In genomic region chr1:179141592-179142244, GRCh38 we compare ENCODE assay signal across 8 cellular contexts. TPM values are rescaled to one million over a fixed set of nuclear protein-coding genes. Genes with fewer than 3 reads are reported as not detected.
DNase-seq lines count a peak whose midpoint lies in the region.

No MANE protein-coding gene starts in this region.

- H3K27ac ChIP-seq in BLaER1 (peak overlapping the region; percentile 33; the same call in 1 of the 2 replicates), Karpas-422 (ENCODE audit: low read length) (peak overlapping the region; percentile 51; the same call in 1 of the 2 replicates), angular gyrus (ENCODE audit: low read depth, low read length) (peak overlapping the region; percentile 26), mesodermal cell (ENCODE audit: low read depth, low read length, severe bottlenecking) (peak overlapping the region; percentile 82)

- H3K36me3 ChIP-seq in BLaER1 (peaks cover 21% of the 10 kb centered on the region), Karpas-422 (ENCODE audit: insufficient read depth, low read length) (no peaks in the 10 kb centered on the region), mesodermal cell (ENCODE audit: control insufficient read depth, insufficient read depth, low read length) (peaks cover 34% of the 10 kb centered on the region)

- H3K9me3 ChIP-seq in BLaER1: peaks cover 9% of the 10 kb centered on the region
- no peaks in the 10 kb centered on the region for H3K9me3 ChIP-seq in Karpas-422 (ENCODE audit: low read length)
- H3K9me3 ChIP-seq in mesodermal cell (ENCODE audit: control insufficient read depth, low read length): peaks cover 7% of the 10 kb centered on the region

- 27 to 71% methylated on average over 2 of the region's 4 CpGs for WGBS in mesodermal cell (ENCODE audit: insufficient coverage in 2 of 2), 2 experiments

- DNase-seq in Karpas-422 (peak; percentile 38), NCI-H526 (lab: John Stamatoyannopoulos, UW) (no peak), KG1 (lab: John Stamatoyannopoulos, UW) (no peak), NCI-H748 (lab: John Stamatoyannopoulos, UW; ENCODE audit: unreplicated experiment) (no peak)
- no peak for DNase-seq in NK-92 treated with Interleukin-12 subunit alpha and Interleukin-12 subunit beta, amount 100 ng/mL, for 24 hours (lab: John Stamatoyannopoulos, UW)

- no peak overlapping the region for H3K4me3 ChIP-seq in BLaER1
- no peak overlapping the region for H3K4me3 ChIP-seq in Karpas-422 (ENCODE audit: low read length)
- H3K4me3 ChIP-seq in mesodermal cell (ENCODE audit: extremely low read depth, insufficient read depth, low read length, poor library complexity, severe bottlenecking): peak overlapping the region; percentile 28

- H3K9me2 ChIP-seq in Karpas-422 (replicated peaks; ENCODE audit: insufficient read depth, low read length): no peaks in the 10 kb centered on the region

- H3K4me2 ChIP-seq in BLaER1 (peak overlapping the region; percentile 65), Karpas-422 (ENCODE audit: low read depth, low read length, poor library complexity, severe bottlenecking) (peak overlapping the region; percentile 27)

- no peak overlapping the region for H2AFZ ChIP-seq in Karpas-422 (ENCODE audit: low read length)

- H3K9ac ChIP-seq in BLaER1 (no peak overlapping the region), Karpas-422 (ENCODE audit: low read length) (no peak overlapping the region)

- H4K20me1 ChIP-seq in BLaER1: no peaks in the 10 kb centered on the region
- H4K20me1 ChIP-seq in Karpas-422 (ENCODE audit: insufficient read depth, low read depth, low read length): no peaks in the 10 kb centered on the region

- H3K27me3 ChIP-seq in BLaER1: no peaks in the 10 kb centered on the region
- no peaks in the 10 kb centered on the region for H3K27me3 ChIP-seq in Karpas-422 (ENCODE audit: low read length)

- H3K79me2 ChIP-seq in Karpas-422 (ENCODE audit: low read length): peaks cover 67% of the 10 kb centered on the region

- H3K4me1 ChIP-seq in BLaER1: peaks cover 26% of the 10 kb centered on the region
- peaks cover 20% of the 10 kb centered on the region for H3K4me1 ChIP-seq in Karpas-422 (ENCODE audit: low read length)
- no peaks in the 10 kb centered on the region for H3K4me1 ChIP-seq in mesodermal cell (ENCODE audit: control insufficient read depth, insufficient read depth, low read length, poor library complexity, severe bottlenecking)

RNA-seq across cellular contexts. Expression of gene TOR3A, which starts 59.8 kb away (rescaled TPM):
- 83.1 and 130 TPM in 2 replicates for total RNA-seq in Karpas-422 (2014; rRNA removed; shearing (Covaris generic); ENCODE audit: low replicate concordance)
- 10.9 TPM for polyA plus RNA-seq in mesodermal cell (2013, experiment 1 of 2)
- polyA plus RNA-seq in mesodermal cell (2013, experiment 2 of 2): 9.5 TPM

Comparison
In these comparisons a context has a peak if more than half of its experiments do, and no peak if none do; other contexts are left out.
1. H3K27ac ChIP-seq: peak in every context shown above with its lines; median percentile 82 in mesodermal cell; 51 in Karpas-422; 33 in BLaER1; 26 in angular gyrus.